1 cellular context compared by ENCODE assay signal in genomic region chr10:125124114-125124486, GRCh38.
TF ChIP-seq lines count a peak whose summit lies in the region.

No MANE protein-coding gene starts in this region.

TF ChIP-seq in K562, 482 proteins besides CTCF, POLR2A, EP300 and RAD21:
- TF ChIP-seq PRDM10 (IDR thresholded peaks at IDR 0.05; ENCODE audit: partially characterized antibody) (peak; percentile 69), ZNF507 (tag; conservative IDR thresholded peaks at IDR 0.05) (no peak), MAX (CRISPR knock-in tag; IDR thresholded peaks at IDR 0.05) (no peak), PHF8 (IDR thresholded peaks at IDR 0.05; ENCODE audit: borderline replicate concordance, low read length) (no peak), NFIC (IDR thresholded peaks at IDR 0.05) (no peak), ZFX (CRISPR knock-in tag; IDR thresholded peaks at IDR 0.05) (no peak)
